ENCODE assay signal across 1 cellular context in the genomic region with DNA sequence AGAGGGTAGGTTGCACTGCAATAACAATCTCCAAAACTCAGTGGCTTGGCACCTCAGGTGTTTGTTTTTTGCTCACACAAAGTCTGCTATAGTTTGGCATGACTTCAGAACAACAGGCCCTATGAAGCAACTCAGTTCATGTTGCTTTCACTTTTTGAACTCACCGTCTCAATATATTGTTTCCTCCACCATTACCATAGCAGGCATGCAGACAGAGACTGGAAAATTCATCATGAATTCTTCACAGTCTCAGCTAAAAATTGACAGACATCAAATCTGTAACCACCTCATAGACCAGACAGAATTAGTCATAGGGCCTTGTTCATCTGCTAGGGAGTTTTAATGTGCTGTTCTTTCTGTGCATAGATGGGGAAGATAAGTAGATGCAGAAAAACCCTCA.
TF ChIP-seq lines count a peak whose summit lies in the region.

No MANE protein-coding gene starts in this region.

TF ChIP-seq in H1, 55 proteins besides CTCF, POLR2A, EP300 and RAD21 (continued from another document):
- TF ChIP-seq SUZ12 (IDR thresholded peaks at IDR 0.05; ENCODE audit: low read length) (no peak), MAX (IDR thresholded peaks at IDR 0.05) (no peak), RXRA (IDR thresholded peaks at IDR 0.05; ENCODE audit: insufficient read depth, low read depth, low read length) (no peak), ATF2 (IDR thresholded peaks at IDR 0.05; ENCODE audit: low read length) (no peak), CEBPB (IDR thresholded peaks at IDR 0.05; ENCODE audit: low read depth, low read length) (no peak), TAF7 (optimal IDR thresholded peaks at IDR 0.05; ENCODE audit: borderline replicate concordance, low read depth, low read length) (no peak), SIX5 (IDR thresholded peaks at IDR 0.05; ENCODE audit: low read depth, low read length) (no peak), GTF2F1 (IDR thresholded peaks at IDR 0.05; ENCODE audit: borderline replicate concordance, low read depth, low read length) (no peak), YY1 (IDR thresholded peaks at IDR 0.05; ENCODE audit: low read depth, low read length) (no peak), POLR2AphosphoS5 (IDR thresholded peaks at IDR 0.05; ENCODE audit: low read depth, low read length) (no peak), BCL11A (IDR thresholded peaks at IDR 0.05; ENCODE audit: low read depth in 2 of 2, low read length in 2 of 2) (no peak)
TF ChIP-seq in H1: peak in this region for 0.
